In the genomic region with DNA sequence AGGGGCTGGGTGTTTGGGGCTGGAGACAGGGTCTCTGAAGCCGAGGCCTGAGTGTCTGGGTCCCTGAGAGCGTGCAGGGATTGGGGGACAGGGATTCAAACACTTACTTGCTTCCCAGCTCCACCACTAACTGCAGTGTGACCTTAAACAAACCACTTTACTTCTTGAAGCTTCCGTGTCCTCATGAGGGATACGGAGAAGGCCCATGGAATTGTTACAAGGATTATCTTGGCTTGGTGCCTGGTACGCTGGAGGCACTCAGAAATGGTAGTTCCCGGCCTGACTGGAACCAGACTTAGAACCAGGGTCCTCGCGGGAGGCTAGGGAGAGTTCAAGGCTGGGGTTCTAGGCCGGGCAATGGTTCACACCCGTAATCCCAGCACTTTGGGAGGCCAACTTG, we compare ENCODE assay signal across 1 cellular context.
TF ChIP-seq lines count a peak whose summit lies in the region.

No MANE protein-coding gene starts in this region.

TF ChIP-seq in IMR-90, 13 proteins besides CTCF, POLR2A, EP300 and RAD21:
- no peak for TF ChIP-seq RCOR1 (IDR thresholded peaks at IDR 0.05; ENCODE audit: insufficient replicate concordance, low read length)
- no peak for TF ChIP-seq MAFK (IDR thresholded peaks at IDR 0.05; ENCODE audit: low read depth, low read length)
- TF ChIP-seq BHLHE40 (IDR thresholded peaks at IDR 0.05; ENCODE audit: low read depth, low read length) = no peak
- no peak for TF ChIP-seq NFE2L2 (IDR thresholded peaks at IDR 0.05; ENCODE audit: low read depth, low read length)
- no peak for TF ChIP-seq CEBPB (IDR thresholded peaks at IDR 0.05; ENCODE audit: low read depth, low read length)
- TF ChIP-seq RFX5 (IDR thresholded peaks at IDR 0.05; ENCODE audit: low read depth, low read length) = no peak
- no peak for TF ChIP-seq MAZ (IDR thresholded peaks at IDR 0.05; ENCODE audit: borderline replicate concordance, low read depth, low read length)
- no peak for TF ChIP-seq SMC3 (IDR thresholded peaks at IDR 0.05; ENCODE audit: low read depth, low read length)
- TF ChIP-seq, protein P1, sequence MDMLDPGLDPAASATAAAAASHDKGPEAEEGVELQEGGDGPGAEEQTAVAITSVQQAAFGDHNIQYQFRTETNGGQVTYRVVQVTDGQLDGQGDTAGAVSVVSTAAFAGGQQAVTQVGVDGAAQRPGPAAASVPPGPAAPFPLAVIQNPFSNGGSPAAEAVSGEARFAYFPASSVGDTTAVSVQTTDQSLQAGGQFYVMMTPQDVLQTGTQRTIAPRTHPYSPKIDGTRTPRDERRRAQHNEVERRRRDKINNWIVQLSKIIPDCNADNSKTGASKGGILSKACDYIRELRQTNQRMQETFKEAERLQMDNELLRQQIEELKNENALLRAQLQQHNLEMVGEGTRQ (IDR thresholded peaks at IDR 0.05; ENCODE audit: low read depth, low read length) = no peak
